Comparison of ENCODE assay signal across 21 cellular contexts in genomic region chr3:177804646-177805045, GRCh38.
"Had no signal": no experiment of that assay in that cellular context is flagged by ENCODE, and none has a peak within 500 bp of the region (broad histone marks: within the 10 kb centered on the region; RNA-seq: fewer than 3 reads in every experiment).

No MANE protein-coding gene starts in this region.

- H2AFZ ChIP-seq: neural progenitor cell had no signal

- H3K4me2 ChIP-seq: neural progenitor cell had no signal

- H3K27me3 Mint-ChIP-seq: type B pancreatic cell had no signal

- H3K36me3 Mint-ChIP-seq: natural killer cell, neural progenitor cell, type B pancreatic cell had no signal

- ATAC-seq: esophagus mucosa, heart left ventricle, left colon, left ventricle myocardium superior, natural killer cell had no signal

- H3K27me3 ChIP-seq: heart left ventricle, neural progenitor cell, sigmoid colon, stomach had no signal

- H3K27ac Mint-ChIP-seq: mesothelial cell of epicardium, natural killer cell, neural progenitor cell, type B pancreatic cell had no signal

- H3K9me3 ChIP-seq: heart left ventricle, sigmoid colon, stomach, thoracic aorta had no signal

- H3K27ac ChIP-seq: heart left ventricle, neural progenitor cell, sigmoid colon, skin epidermis, stomach, thoracic aorta had no signal

- H3K4me3 Mint-ChIP-seq: mesothelial cell of epicardium, natural killer cell, neural progenitor cell, type B pancreatic cell had no signal

- H3K4me3 ChIP-seq: heart left ventricle, neural progenitor cell, sigmoid colon, skin epidermis, stomach, thoracic aorta had no signal

- H3K9me3 Mint-ChIP-seq: natural killer cell, type B pancreatic cell had no signal

- H3K36me3 ChIP-seq: heart left ventricle, neural progenitor cell, sigmoid colon, stomach, thoracic aorta had no signal

- FAIRE-seq: endometrium, frontal cortex, urothelium cell line had no signal

- DNase-seq: effector memory CD4-positive, alpha-beta T cell; heart left ventricle; hippocampal formation; left colon; left ventricle myocardium superior; natural killer cell; nucleus accumbens; sigmoid colon; stimulated activated CD4-positive, alpha-beta T cell treated with anti-CD3 and anti-CD28 coated beads, Interleukin-2, amount 100 ng/mL, for 24 hours; stimulated activated naive CD4-positive, alpha-beta T cell; stomach; substantia nigra had no signal

- H3K4me1 ChIP-seq: neural progenitor cell had no signal

- H3K9ac ChIP-seq: neural progenitor cell had no signal
